In the genomic region with DNA sequence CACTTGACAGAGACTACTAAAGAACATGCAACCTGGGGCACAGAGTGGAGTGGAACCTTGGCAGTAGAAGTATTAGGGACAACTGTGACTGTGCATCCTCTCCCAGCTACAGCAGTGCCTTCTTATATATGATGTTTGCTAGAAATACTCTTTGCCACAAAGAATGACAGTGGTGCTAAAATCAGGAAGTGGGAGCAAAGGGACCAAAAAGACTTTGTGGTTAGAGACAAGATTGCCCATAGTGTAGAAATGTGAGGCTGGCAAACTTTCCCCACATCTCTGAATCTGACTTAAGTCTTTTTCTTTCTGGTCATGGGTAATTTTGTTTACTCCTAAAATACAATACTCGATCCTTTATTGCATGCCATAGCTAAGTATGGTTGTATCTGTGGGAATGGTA, we compare ENCODE assay signal across 1 cellular context.
TF ChIP-seq lines count a peak whose summit lies in the region.

No MANE protein-coding gene starts in this region.

TF ChIP-seq in GM23338, 12 proteins besides CTCF, POLR2A, EP300 and RAD21 (continued from another document):
- TF ChIP-seq, protein P1, sequence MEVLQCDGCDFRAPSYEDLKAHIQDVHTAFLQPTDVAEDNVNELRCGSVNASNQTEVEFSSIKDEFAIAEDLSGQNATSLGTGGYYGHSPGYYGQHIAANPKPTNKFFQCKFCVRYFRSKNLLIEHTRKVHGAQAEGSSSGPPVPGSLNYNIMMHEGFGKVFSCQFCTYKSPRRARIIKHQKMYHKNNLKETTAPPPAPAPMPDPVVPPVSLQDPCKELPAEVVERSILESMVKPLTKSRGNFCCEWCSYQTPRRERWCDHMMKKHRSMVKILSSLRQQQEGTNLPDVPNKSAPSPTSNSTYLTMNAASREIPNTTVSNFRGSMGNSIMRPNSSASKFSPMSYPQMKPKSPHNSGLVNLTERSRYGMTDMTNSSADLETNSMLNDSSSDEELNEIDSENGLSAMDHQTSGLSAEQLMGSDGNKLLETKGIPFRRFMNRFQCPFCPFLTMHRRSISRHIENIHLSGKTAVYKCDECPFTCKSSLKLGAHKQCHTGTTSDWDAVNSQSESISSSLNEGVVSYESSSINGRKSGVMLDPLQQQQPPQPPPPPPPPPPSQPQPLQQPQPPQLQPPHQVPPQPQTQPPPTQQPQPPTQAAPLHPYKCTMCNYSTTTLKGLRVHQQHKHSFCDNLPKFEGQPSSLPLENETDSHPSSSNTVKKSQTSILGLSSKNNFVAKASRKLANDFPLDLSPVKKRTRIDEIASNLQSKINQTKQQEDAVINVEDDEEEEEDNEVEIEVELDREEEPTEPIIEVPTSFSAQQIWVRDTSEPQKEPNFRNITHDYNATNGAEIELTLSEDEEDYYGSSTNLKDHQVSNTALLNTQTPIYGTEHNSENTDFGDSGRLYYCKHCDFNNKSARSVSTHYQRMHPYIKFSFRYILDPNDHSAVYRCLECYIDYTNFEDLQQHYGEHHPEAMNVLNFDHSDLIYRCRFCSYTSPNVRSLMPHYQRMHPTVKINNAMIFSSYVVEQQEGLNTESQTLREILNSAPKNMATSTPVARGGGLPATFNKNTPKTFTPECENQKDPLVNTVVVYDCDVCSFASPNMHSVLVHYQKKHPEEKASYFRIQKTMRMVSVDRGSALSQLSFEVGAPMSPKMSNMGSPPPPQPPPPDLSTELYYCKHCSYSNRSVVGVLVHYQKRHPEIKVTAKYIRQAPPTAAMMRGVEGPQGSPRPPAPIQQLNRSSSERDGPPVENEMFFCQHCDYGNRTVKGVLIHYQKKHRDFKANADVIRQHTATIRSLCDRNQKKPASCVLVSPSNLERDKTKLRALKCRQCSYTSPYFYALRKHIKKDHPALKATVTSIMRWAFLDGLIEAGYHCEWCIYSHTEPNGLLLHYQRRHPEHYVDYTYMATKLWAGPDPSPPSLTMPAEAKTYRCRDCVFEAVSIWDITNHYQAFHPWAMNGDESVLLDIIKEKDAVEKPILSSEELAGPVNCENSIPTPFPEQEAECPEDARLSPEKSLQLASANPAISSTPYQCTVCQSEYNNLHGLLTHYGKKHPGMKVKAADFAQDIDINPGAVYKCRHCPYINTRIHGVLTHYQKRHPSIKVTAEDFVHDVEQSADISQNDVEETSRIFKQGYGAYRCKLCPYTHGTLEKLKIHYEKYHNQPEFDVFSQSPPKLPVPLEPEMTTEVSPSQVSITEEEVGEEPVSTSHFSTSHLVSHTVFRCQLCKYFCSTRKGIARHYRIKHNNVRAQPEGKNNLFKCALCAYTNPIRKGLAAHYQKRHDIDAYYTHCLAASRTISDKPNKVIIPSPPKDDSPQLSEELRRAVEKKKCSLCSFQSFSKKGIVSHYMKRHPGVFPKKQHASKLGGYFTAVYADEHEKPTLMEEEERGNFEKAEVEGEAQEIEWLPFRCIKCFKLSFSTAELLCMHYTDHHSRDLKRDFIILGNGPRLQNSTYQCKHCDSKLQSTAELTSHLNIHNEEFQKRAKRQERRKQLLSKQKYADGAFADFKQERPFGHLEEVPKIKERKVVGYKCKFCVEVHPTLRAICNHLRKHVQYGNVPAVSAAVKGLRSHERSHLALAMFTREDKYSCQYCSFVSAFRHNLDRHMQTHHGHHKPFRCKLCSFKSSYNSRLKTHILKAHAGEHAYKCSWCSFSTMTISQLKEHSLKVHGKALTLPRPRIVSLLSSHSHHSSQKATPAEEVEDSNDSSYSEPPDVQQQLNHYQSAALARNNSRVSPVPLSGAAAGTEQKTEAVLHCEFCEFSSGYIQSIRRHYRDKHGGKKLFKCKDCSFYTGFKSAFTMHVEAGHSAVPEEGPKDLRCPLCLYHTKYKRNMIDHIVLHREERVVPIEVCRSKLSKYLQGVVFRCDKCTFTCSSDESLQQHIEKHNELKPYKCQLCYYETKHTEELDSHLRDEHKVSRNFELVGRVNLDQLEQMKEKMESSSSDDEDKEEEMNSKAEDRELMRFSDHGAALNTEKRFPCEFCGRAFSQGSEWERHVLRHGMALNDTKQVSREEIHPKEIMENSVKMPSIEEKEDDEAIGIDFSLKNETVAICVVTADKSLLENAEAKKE (CRISPR knock-in tag; IDR thresholded peaks at IDR 0.05), result no peak
- TF ChIP-seq ETS1 (IDR thresholded peaks at IDR 0.05), result no peak
- TF ChIP-seq EZH2phosphoT487 (IDR thresholded peaks at IDR 0.05; ENCODE audit: unreplicated experiment), result no peak
- no peak for TF ChIP-seq POLR2AphosphoS5 (IDR thresholded peaks at IDR 0.05; ENCODE audit: low read depth)
- TF ChIP-seq EZH2 (IDR thresholded peaks at IDR 0.05; ENCODE audit: low read depth, unreplicated experiment), result no peak
- no peak for TF ChIP-seq NANOG (IDR thresholded peaks at IDR 0.05; ENCODE audit: borderline replicate concordance)
- no peak for TF ChIP-seq REST (IDR thresholded peaks at IDR 0.05; ENCODE audit: unreplicated experiment)
- no peak for TF ChIP-seq ZNF331 (CRISPR knock-in tag; IDR thresholded peaks at IDR 0.05; ENCODE audit: low read depth)
- TF ChIP-seq CREB1 (CRISPR knock-in tag; IDR thresholded peaks at IDR 0.05; ENCODE audit: low read depth), result no peak
- TF ChIP-seq ZNF114 (CRISPR knock-in tag; IDR thresholded peaks at IDR 0.05), result no peak
- no peak for TF ChIP-seq STAT1 (IDR thresholded peaks at IDR 0.05; ENCODE audit: unreplicated experiment)
